In genomic region chr2:34373586-34374233, GRCh38 we compare ENCODE assay signal across 7 cellular contexts.
"Had no signal": no experiment of that assay in that cellular context is flagged by ENCODE, and none has a peak within 500 bp of the region (broad histone marks: within the 10 kb centered on the region; RNA-seq: fewer than 3 reads in every experiment).

No MANE protein-coding gene starts in this region.

- H3K4me3 ChIP-seq: GM23248, K562 had no signal

- DNase-seq: GM23248, GOT3, H9, HCEC 1CT, IMR-90, KG1 had no signal

- H3K9ac ChIP-seq: GM23248 had no signal

- ATAC-seq: K562 had no signal

- H2AFZ ChIP-seq: GM23248 had no signal

- FAIRE-seq: K562 had no signal

- H3K27ac ChIP-seq: GM23248 had no signal
